In the genomic region with DNA sequence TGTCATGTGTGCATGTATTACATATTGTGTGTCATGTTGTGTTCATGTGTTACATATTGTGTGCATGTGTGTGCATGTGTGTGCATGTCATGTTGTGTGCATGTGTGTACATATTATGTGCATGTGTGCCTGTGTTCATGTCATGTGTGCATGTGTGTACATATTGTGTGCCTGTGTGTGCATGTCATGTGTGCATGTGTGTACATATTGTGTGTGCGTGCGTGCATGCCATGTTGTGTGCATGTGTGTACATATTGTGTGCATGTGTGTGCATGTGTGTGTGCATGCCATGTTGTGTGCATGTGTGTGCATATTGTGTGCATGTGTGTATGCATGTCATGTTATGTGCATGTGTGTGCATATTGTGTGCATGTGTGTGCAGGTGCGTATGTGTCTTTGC, we compare ENCODE assay signal across 18 cellular contexts.
DNase-seq lines count a peak whose midpoint lies in the region; ATAC-seq, FAIRE-seq and TF ChIP-seq lines count a peak whose summit lies in the region.
"Had no signal": no experiment of that assay in that cellular context is flagged by ENCODE, and none has a peak within 500 bp of the region (broad histone marks: within the 10 kb centered on the region; RNA-seq: fewer than 3 reads in every experiment).

No MANE protein-coding gene starts in this region.

- no peaks in the 10 kb centered on the region; the same call in 1 of the 2 replicates for H3K27me3 Mint-ChIP-seq in WTC11 (ENCODE audit: low read depth)
- H3K27me3 Mint-ChIP-seq: CD4-positive, CD25-positive, alpha-beta regulatory T cell had no signal

- peak overlapping the region; percentile 63 for H3K27ac Mint-ChIP-seq in WTC11
- H3K27ac Mint-ChIP-seq: CD4-positive, CD25-positive, alpha-beta regulatory T cell; HFFc6 had no signal

- CTCF ChIA-PET in HepG2 (lab: Yijun Ruan, JAX; ENCODE audit: low intra/inter-chr PET ratio, low total read pairs) (no interaction called here), WTC11 (lab: Charles Lee) (no interaction called here)

- H4K20me1 ChIP-seq in HepG2 (ENCODE audit: insufficient read depth, low read length) = no peaks in the 10 kb centered on the region

- no peak for TF ChIP-seq EP300 in HepG2 (IDR thresholded peaks at IDR 0.05; ENCODE audit: low read depth in 2 of 2, low read length in 2 of 2)
- TF ChIP-seq EP300 in HepG2 (CRISPR knock-in tag; IDR thresholded peaks at IDR 0.05; ENCODE audit: borderline replicate concordance) = no peak
- TF ChIP-seq EP300 in esophagus muscularis mucosa (IDR thresholded peaks at IDR 0.05) = no peak

- ATAC-seq in HepG2 (no peak), right lobe of liver (no peak), WTC11 (no peak), HG02938 (IDR thresholded peaks at IDR 0.05; ENCODE audit: unreplicated experiment) (no peak)

- H3K9me3 ChIP-seq in HepG2 (ENCODE audit: low read length) (no peaks in the 10 kb centered on the region), right lobe of liver (no peaks in the 10 kb centered on the region), esophagus muscularis mucosa (no peaks in the 10 kb centered on the region)
- H3K9me3 ChIP-seq: BLaER1 treated with 17β-estradiol and CSF1 and Interleukin-3, amounts not matched to agents 10 nM and 100 nM had no signal

- H3K9me3 Mint-ChIP-seq in WTC11 = peaks cover 13% of the 10 kb centered on the region

- no peak overlapping the region for H3K9ac ChIP-seq in HepG2 (ENCODE audit: insufficient read depth, low read depth, low read length)
- H3K9ac ChIP-seq: BLaER1 treated with 17β-estradiol and CSF1 and Interleukin-3, amounts not matched to agents 10 nM and 100 nM had no signal

- TF ChIP-seq CTCF in HepG2 (CRISPR knock-in tag; IDR thresholded peaks at IDR 0.05) (no peak), right lobe of liver (IDR thresholded peaks at IDR 0.05) (no peak), WTC11 (IDR thresholded peaks at IDR 0.05) (no peak), esophagus muscularis mucosa (IDR thresholded peaks at IDR 0.05) (no peak)

- in situ Hi-C loops in HepG2 (cut with HindIII; ENCODE audit: extremely low pct_ligation_motif_present, low pct_unique_long_range_greater_than_20kb) = no loop called here

- H3K79me2 ChIP-seq in HepG2 (ENCODE audit: insufficient read depth, low read length) = no peaks in the 10 kb centered on the region

- 70% methylated on average over 3 of the region's 3 CpGs for WGBS in HepG2 (ENCODE audit: low lambda C conversion rate)
- WGBS in right lobe of liver (ENCODE audit: insufficient coverage, low coverage, low lambda C conversion rate, missing lambda C conversion rate) = 78% methylated on average over 1 of the region's 3 CpGs
- WGBS in esophagus muscularis mucosa = 94% methylated on average over 3 of the region's 3 CpGs

- intact Hi-C loops in HepG2 (cut with micrococcal nuclease; ENCODE audit: unreplicated experiment) = no loop called here
- intact Hi-C loops in right lobe of liver (cut with DNase I) = no loop called here
- intact Hi-C loops in esophagus muscularis mucosa (cut with DNase I) = no loop called here

- POLR2A ChIA-PET in HepG2 (lab: Yijun Ruan, JAX) (no interaction called here), WTC11 (lab: Charles Lee) (no interaction called here)

- peaks cover 8% of the 10 kb centered on the region; the same call in 1 of the 2 replicates for H3K36me3 Mint-ChIP-seq in WTC11
- H3K36me3 Mint-ChIP-seq: CD4-positive, CD25-positive, alpha-beta regulatory T cell had no signal

- no peaks in the 10 kb centered on the region for H3K4me1 ChIP-seq in HepG2 (ENCODE audit: insufficient read depth, low read length)
- H3K4me1 ChIP-seq in right lobe of liver = no peaks in the 10 kb centered on the region
- H3K4me1 ChIP-seq in esophagus muscularis mucosa = no peaks in the 10 kb centered on the region

- no peaks in the 10 kb centered on the region for H3K36me3 ChIP-seq in HepG2 (replicated peaks in 1 of 2; ENCODE audit: control insufficient read depth in 1 of 2, insufficient read depth in 2 of 2, low read length in 2 of 2)
- no peaks in the 10 kb centered on the region for H3K36me3 ChIP-seq in right lobe of liver
- no peaks in the 10 kb centered on the region for H3K36me3 ChIP-seq in esophagus muscularis mucosa
- H3K36me3 ChIP-seq: BLaER1 treated with 17β-estradiol and CSF1 and Interleukin-3, amounts not matched to agents 10 nM and 100 nM had no signal

- no TSS peak for BruUV-seq in HepG2 (replicated peaks; lab: Mats Ljungman, UMichigan)

- DNase-seq in HepG2 (ENCODE audit: low spot score) = no peak
- no peak for DNase-seq in right lobe of liver
- DNase-seq in WTC11 (ENCODE audit: low spot score) = no peak
- peak; percentile 42 for DNase-seq in esophagus muscularis mucosa (ENCODE audit: extremely low spot score)
- DNase-seq in UCSD-AML1 (lab: John Stamatoyannopoulos, UW; ENCODE audit: unreplicated experiment) = no peak
- DNase-seq in activated naive CD4-positive, alpha-beta T cell treated with Interleukin-2 at 50 U/mL for 16 hours = no peak
- no peak for DNase-seq in NCI-H226
- DNase-seq: ACHN; CD4-positive, CD25-positive, alpha-beta regulatory T cell; DMS53; GF-D8; H7; HFFc6; IMR-90; KBM-7 had no signal

- no peak for TF ChIP-seq RAD21 in HepG2 (CRISPR knock-in tag; IDR thresholded peaks at IDR 0.05)

- no peak overlapping the region for H2AFZ ChIP-seq in HepG2 (ENCODE audit: low read length)

- H3K27ac ChIP-seq in HepG2 (ENCODE audit: extremely low read length, insufficient read depth, low read length) (no peak overlapping the region), right lobe of liver (no peak overlapping the region), esophagus muscularis mucosa (replicated peaks in 1 of 4) (no peak overlapping the region)
- H3K27ac ChIP-seq: BLaER1 treated with 17β-estradiol and CSF1 and Interleukin-3, amounts not matched to agents 10 nM and 100 nM; HL-60 had no signal

- H3K4me1 Mint-ChIP-seq in WTC11 = peaks cover 4% of the 10 kb centered on the region
- H3K4me1 Mint-ChIP-seq: CD4-positive, CD25-positive, alpha-beta regulatory T cell had no signal

- H3K4me3 Mint-ChIP-seq in WTC11 = no peak overlapping the region
- H3K4me3 Mint-ChIP-seq: CD4-positive, CD25-positive, alpha-beta regulatory T cell; HFFc6 had no signal

- no peak overlapping the region for H3K4me3 ChIP-seq in HepG2 (replicated peaks in 1 of 3; ENCODE audit: insufficient read depth in 1 of 3, low read depth in 2 of 3, low read length in 3 of 3)
- no peak overlapping the region for H3K4me3 ChIP-seq in right lobe of liver
- no peak overlapping the region for H3K4me3 ChIP-seq in esophagus muscularis mucosa
- H3K4me3 ChIP-seq: BLaER1 treated with 17β-estradiol and CSF1 and Interleukin-3, amounts not matched to agents 10 nM and 100 nM had no signal

- TF ChIP-seq POLR2A in HepG2 (IDR thresholded peaks at IDR 0.05; ENCODE audit: insufficient read depth in 1 of 2, low read depth in 2 of 2, low read length in 2 of 2) (no peak), right lobe of liver (IDR thresholded peaks at IDR 0.05) (no peak), esophagus muscularis mucosa (IDR thresholded peaks at IDR 0.05; ENCODE audit: low read depth) (no peak)

- no peak for FAIRE-seq in HepG2 (lab: Jason Lieb, UNC)

- H3K27me3 ChIP-seq in HepG2 (ENCODE audit: control insufficient read depth in 1 of 2, insufficient read depth in 2 of 2, low read length in 2 of 2) (0 out of 5 replicates have a peak, but pooled peaks cover 0 to 3% of the 10 kb centered on the region in 2 experiments), right lobe of liver (no peaks in the 10 kb centered on the region), esophagus muscularis mucosa (no peaks in the 10 kb centered on the region)

- H3K4me2 ChIP-seq in HepG2 (ENCODE audit: low read depth, low read length) = no peak overlapping the region

TF ChIP-seq in HepG2, 621 proteins besides CTCF, POLR2A, EP300 and RAD21 (continues in another document):
- TF ChIP-seq ZBTB7A (CRISPR knock-in tag; IDR thresholded peaks at IDR 0.05) (peak; percentile 59; the same call in 1 of the 2 replicates), TCF7L2 (IDR thresholded peaks at IDR 0.05; ENCODE audit: low read depth, low read length) (no peak), NONO (IDR thresholded peaks at IDR 0.05) (no peak), NONO (CRISPR knock-in tag; conservative IDR thresholded peaks at IDR 0.05) (0 out of 2 replicates have a peak, but pooled peaks have one; percentile 21), DMAP1 (CRISPR knock-in tag; IDR thresholded peaks at IDR 0.05) (no peak)
- TF ChIP-seq, protein P1, sequence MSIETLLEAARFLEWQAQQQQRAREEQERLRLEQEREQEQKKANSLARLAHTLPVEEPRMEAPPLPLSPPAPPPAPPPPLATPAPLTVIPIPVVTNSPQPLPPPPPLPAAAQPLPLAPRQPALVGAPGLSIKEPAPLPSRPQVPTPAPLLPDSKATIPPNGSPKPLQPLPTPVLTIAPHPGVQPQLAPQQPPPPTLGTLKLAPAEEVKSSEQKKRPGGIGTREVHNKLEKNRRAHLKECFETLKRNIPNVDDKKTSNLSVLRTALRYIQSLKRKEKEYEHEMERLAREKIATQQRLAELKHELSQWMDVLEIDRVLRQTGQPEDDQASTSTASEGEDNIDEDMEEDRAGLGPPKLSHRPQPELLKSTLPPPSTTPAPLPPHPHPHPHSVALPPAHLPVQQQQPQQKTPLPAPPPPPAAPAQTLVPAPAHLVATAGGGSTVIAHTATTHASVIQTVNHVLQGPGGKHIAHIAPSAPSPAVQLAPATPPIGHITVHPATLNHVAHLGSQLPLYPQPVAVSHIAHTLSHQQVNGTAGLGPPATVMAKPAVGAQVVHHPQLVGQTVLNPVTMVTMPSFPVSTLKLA (IDR thresholded peaks at IDR 0.05) = peak; percentile 99

TF ChIP-seq in WTC11, 78 proteins besides CTCF, POLR2A, EP300 and RAD21:
- no peak for TF ChIP-seq FOXP1 (CRISPR knock-in tag; IDR thresholded peaks at IDR 0.05; ENCODE audit: borderline replicate concordance)
- TF ChIP-seq, protein P2, sequence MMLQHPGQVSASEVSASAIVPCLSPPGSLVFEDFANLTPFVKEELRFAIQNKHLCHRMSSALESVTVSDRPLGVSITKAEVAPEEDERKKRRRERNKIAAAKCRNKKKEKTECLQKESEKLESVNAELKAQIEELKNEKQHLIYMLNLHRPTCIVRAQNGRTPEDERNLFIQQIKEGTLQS (CRISPR knock-in tag; conservative IDR thresholded peaks at IDR 0.05) = 0 out of 2 replicates have a peak, but pooled peaks have one; percentile 33
